In genomic region chr1:201742955-201743805, GRCh38 we compare ENCODE assay signal across 1 cellular context.
TF ChIP-seq lines count a peak whose summit lies in the region.

No MANE protein-coding gene starts in this region.

TF ChIP-seq in HEK293, 187 proteins besides CTCF, POLR2A, EP300 and RAD21 (continued from another document):
- no peak for TF ChIP-seq ZNF449 (tag by site-specific recombination; IDR thresholded peaks at IDR 0.05)
- no peak for TF ChIP-seq ZNF175 (tag by site-specific recombination; IDR thresholded peaks at IDR 0.05)
- no peak for TF ChIP-seq ZNF423 (tag by site-specific recombination; IDR thresholded peaks at IDR 0.05)
- TF ChIP-seq PRDM6 (tag by site-specific recombination; IDR thresholded peaks at IDR 0.05), result no peak
- no peak for TF ChIP-seq ZBTB11 (tag by site-specific recombination; conservative IDR thresholded peaks at IDR 0.05; ENCODE audit: low read depth)
- no peak for TF ChIP-seq ZNF776 (tag by site-specific recombination; IDR thresholded peaks at IDR 0.05; ENCODE audit: borderline replicate concordance)
- TF ChIP-seq ZNF664 (tag by site-specific recombination; IDR thresholded peaks at IDR 0.05), result peak; percentile 46; the same call in 1 of the 2 replicates
